Comparison of ENCODE assay signal across 8 cellular contexts in the genomic region with DNA sequence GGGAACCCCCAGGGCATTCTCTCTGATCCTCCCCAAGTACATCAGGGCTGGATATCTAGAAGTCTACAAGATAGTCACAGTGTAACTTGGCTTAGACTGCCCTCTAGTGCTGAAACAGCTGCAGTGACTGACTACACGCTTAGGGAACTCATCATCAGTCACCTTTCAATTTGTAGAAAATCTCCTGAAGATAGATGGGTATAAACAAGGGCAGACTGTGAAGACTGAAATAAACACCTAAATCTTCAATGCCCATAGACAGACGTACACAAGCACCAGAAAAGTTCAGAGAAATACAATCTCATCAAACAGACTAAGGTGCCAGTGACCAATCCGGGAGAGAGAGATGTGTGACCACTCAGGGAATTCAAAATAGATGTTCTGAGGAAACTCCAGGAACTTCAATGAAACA. TPM values are rescaled to one million over a fixed set of nuclear protein-coding genes. Genes with fewer than 3 reads are reported as not detected.
A peak's percentile ranks its signal among the peaks of the same experiment; 100 is the strongest.
DNase-seq lines count a peak whose midpoint lies in the region; ATAC-seq and TF ChIP-seq lines count a peak whose summit lies in the region.

No MANE protein-coding gene starts in this region.

- H3K9ac ChIP-seq in mesenchymal stem cell (ENCODE audit: low read length): no peak overlapping the region

- H3K79me1 ChIP-seq in mesenchymal stem cell (replicated peaks; ENCODE audit: low read length, poor library complexity, severe bottlenecking): peaks cover 2% of the 10 kb centered on the region

- POLR2A ChIA-PET in WTC11 (lab: Charles Lee): no interaction called here

- no peaks in the 10 kb centered on the region for H3K9me3 ChIP-seq in mesenchymal stem cell (ENCODE audit: control insufficient read depth, low read length)

- peak; percentile 80 for ATAC-seq in HG02852 (IDR thresholded peaks at IDR 0.05; ENCODE audit: unreplicated experiment)
- ATAC-seq in WTC11: peak; percentile 96

- H3K4me3 ChIP-seq in mesenchymal stem cell (ENCODE audit: insufficient read depth in 1 of 2, low read depth in 1 of 2, low read length in 2 of 2): no peak overlapping the region

- H2BK120ac ChIP-seq in mesenchymal stem cell (ENCODE audit: low read depth, low read length): no peak overlapping the region

- WGBS in mesenchymal stem cell: 100% methylated on average over 1 of the region's 3 CpGs

- H4K8ac ChIP-seq in mesenchymal stem cell (ENCODE audit: low read length): no peak overlapping the region

- peaks cover 3% of the 10 kb centered on the region for H3K9me3 Mint-ChIP-seq in WTC11

- peak; percentile 76 for TF ChIP-seq CTCF in WTC11 (IDR thresholded peaks at IDR 0.05)

- no peak overlapping the region for H3K27ac ChIP-seq in mesenchymal stem cell (ENCODE audit: low read length, poor library complexity, severe bottlenecking)

- H3K4ac ChIP-seq in mesenchymal stem cell (ENCODE audit: low read depth in 1 of 2, low read length in 2 of 2): no peak overlapping the region

- no peaks in the 10 kb centered on the region for H3K4me1 ChIP-seq in mesenchymal stem cell (ENCODE audit: control insufficient read depth, insufficient read depth, low read depth, low read length)

- no peak overlapping the region for H3K14ac ChIP-seq in mesenchymal stem cell (ENCODE audit: low read length in 2 of 2)

- H3K4me2 ChIP-seq in mesenchymal stem cell (ENCODE audit: low read length, poor library complexity, severe bottlenecking): no peak overlapping the region

- H3K27me3 Mint-ChIP-seq in WTC11 (ENCODE audit: low read depth): no peaks in the 10 kb centered on the region

- H3K36me3 Mint-ChIP-seq in WTC11: peaks cover 51% of the 10 kb centered on the region

- H3K36me3 ChIP-seq in mesenchymal stem cell (ENCODE audit: control insufficient read depth in 1 of 2, insufficient read depth in 2 of 2, low read depth in 1 of 2, low read length in 2 of 2): peaks cover 5 to 29% of the 10 kb centered on the region in 2 experiments

- H2BK15ac ChIP-seq in mesenchymal stem cell (ENCODE audit: low read depth, poor library complexity, severe bottlenecking): no peak overlapping the region

- DNase-seq in activated CD8-positive, alpha-beta memory T cell treated with anti-CD3 and anti-CD28 coated beads for 24 hours: peak; percentile 67
- no peak for DNase-seq in activated CD8-positive, alpha-beta memory T cell treated with anti-CD3 and anti-CD28 coated beads, Interleukin-2, amount 50 U/mL, for 48 hours
- DNase-seq in NCI-H2171 treated with DMSO at 0.1 percent for 48 hours (lab: John Stamatoyannopoulos, UW): peak; percentile 70
- DNase-seq in WTC11 (ENCODE audit: low spot score): peak; percentile 59
- DNase-seq in effector CD8-positive, alpha-beta T cell (lab: John Stamatoyannopoulos, UW): peak; percentile 4
- peak; percentile 78 for DNase-seq in mesenchymal stem cell
- DNase-seq in stimulated activated naive CD4-positive, alpha-beta T cell treated with Interleukin-2 at 50 U/mL for 16 hours (lab: John Stamatoyannopoulos, UW): peak; percentile 2

- H3K18ac ChIP-seq in mesenchymal stem cell (ENCODE audit: low read depth in 1 of 2, low read length in 2 of 2): no peak overlapping the region

- H2BK12ac ChIP-seq in mesenchymal stem cell (ENCODE audit: low read length in 2 of 2): no peak overlapping the region

- no peak overlapping the region for H2AK5ac ChIP-seq in mesenchymal stem cell (ENCODE audit: low read length, severe bottlenecking)

- H3K27ac Mint-ChIP-seq in WTC11: no peak overlapping the region

- no peak overlapping the region for H2BK5ac ChIP-seq in mesenchymal stem cell (ENCODE audit: low read depth, low read length, poor library complexity, severe bottlenecking)

- no peak overlapping the region for H3K4me3 Mint-ChIP-seq in WTC11

- no peak overlapping the region for H2AFZ ChIP-seq in mesenchymal stem cell (ENCODE audit: low read depth, low read length)

- no peaks in the 10 kb centered on the region for H3K27me3 ChIP-seq in mesenchymal stem cell (ENCODE audit: control insufficient read depth in 1 of 2, insufficient read depth in 1 of 2, low read length in 2 of 2)

- H4K91ac ChIP-seq in mesenchymal stem cell (ENCODE audit: low read length): no peak overlapping the region

- H3K4me1 Mint-ChIP-seq in WTC11: no peaks in the 10 kb centered on the region

- CTCF ChIA-PET in WTC11 (lab: Charles Lee): interaction anchor here (0.5 to 4.5 kb wide), 15 partner anchors 10 to 333 kb away, joined by 3 to 50 read pairs (median 3); partner anchors contain the start of genes DTL and INTS7

- no peak overlapping the region for H3K23ac ChIP-seq in mesenchymal stem cell (ENCODE audit: low read length in 2 of 2)

TF ChIP-seq in WTC11, 78 proteins besides CTCF, POLR2A, EP300 and RAD21 (continues in another document):
- TF ChIP-seq ZNF232 (CRISPR knock-in tag; IDR thresholded peaks at IDR 0.05): no peak
- no peak for TF ChIP-seq FOXK1 (CRISPR knock-in tag; IDR thresholded peaks at IDR 0.05)
- no peak for TF ChIP-seq NFATC4 (CRISPR knock-in tag; IDR thresholded peaks at IDR 0.05)
- no peak for TF ChIP-seq ZNF423 (CRISPR knock-in tag; IDR thresholded peaks at IDR 0.05)
- TF ChIP-seq CBFB (CRISPR knock-in tag; IDR thresholded peaks at IDR 0.05; ENCODE audit: low read depth): no peak
- TF ChIP-seq OVOL2 (CRISPR knock-in tag; IDR thresholded peaks at IDR 0.05; ENCODE audit: borderline replicate concordance): no peak
- no peak for TF ChIP-seq ELF4 (CRISPR knock-in tag; IDR thresholded peaks at IDR 0.05; ENCODE audit: low read depth)
- TF ChIP-seq, protein P1, sequence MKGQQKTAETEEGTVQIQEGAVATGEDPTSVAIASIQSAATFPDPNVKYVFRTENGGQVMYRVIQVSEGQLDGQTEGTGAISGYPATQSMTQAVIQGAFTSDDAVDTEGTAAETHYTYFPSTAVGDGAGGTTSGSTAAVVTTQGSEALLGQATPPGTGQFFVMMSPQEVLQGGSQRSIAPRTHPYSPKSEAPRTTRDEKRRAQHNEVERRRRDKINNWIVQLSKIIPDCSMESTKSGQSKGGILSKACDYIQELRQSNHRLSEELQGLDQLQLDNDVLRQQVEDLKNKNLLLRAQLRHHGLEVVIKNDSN (CRISPR knock-in tag; IDR thresholded peaks at IDR 0.05): no peak
- TF ChIP-seq, protein P2, sequence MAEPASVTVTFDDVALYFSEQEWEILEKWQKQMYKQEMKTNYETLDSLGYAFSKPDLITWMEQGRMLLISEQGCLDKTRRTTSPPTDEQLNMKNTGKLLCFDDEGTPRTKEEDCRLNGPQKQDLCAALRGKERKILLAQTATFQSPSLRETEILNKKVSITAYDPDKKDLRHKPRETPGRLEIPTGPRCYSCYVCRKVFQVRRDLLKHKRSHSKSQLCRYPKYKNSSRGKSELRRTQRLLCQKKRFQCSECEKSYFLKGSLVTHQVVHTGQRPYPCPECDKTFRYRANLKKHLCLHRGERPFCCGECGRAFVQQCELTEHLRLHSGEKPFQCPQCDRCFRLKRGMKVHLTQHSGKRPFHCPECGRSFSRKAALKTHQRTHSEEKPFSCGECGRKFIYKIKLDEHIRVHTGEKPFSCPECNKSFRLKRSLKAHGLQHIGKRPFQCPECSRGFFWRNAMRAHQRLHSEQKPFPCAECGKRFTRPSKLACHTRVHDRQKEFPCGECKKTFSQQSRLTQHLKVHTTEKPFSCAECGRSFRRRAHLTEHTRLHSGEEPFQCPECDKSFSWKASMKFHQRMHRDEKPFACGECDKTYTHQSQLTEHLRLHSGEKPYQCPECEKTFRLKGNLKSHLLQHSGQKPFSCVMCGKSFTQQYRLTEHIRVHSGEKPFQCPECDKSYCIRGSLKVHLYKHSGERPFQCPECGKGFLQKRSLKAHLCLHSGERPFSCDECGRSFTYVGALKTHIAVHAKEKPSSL (CRISPR knock-in tag; conservative IDR thresholded peaks at IDR 0.05): no peak
- no peak for TF ChIP-seq ZNF396 (CRISPR knock-in tag; IDR thresholded peaks at IDR 0.05; ENCODE audit: borderline replicate concordance)
- no peak for TF ChIP-seq ZSCAN18 (CRISPR knock-in tag; IDR thresholded peaks at IDR 0.05)
- TF ChIP-seq ZNF219 (CRISPR knock-in tag; IDR thresholded peaks at IDR 0.05; ENCODE audit: borderline replicate concordance): no peak
- TF ChIP-seq IRF1 (CRISPR knock-in tag; IDR thresholded peaks at IDR 0.05): no peak
- no peak for TF ChIP-seq NFE2L1 (CRISPR knock-in tag; IDR thresholded peaks at IDR 0.05)
- TF ChIP-seq MAX (CRISPR knock-in tag; IDR thresholded peaks at IDR 0.05): no peak
- no peak for TF ChIP-seq GTF2I (CRISPR knock-in tag; conservative IDR thresholded peaks at IDR 0.05)
- TF ChIP-seq TEAD1 (CRISPR knock-in tag; IDR thresholded peaks at IDR 0.05): no peak
- no peak for TF ChIP-seq NR1H2 (CRISPR knock-in tag; IDR thresholded peaks at IDR 0.05)
- TF ChIP-seq, protein P3, sequence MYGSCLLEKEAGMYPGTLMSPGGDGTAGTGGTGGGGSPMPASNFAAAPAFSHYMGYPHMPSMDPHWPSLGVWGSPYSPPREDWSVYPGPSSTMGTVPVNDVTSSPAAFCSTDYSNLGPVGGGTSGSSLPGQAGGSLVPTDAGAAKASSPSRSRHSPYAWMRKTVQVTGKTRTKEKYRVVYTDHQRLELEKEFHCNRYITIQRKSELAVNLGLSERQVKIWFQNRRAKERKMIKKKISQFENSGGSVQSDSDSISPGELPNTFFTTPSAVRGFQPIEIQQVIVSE (CRISPR knock-in tag; IDR thresholded peaks at IDR 0.05; ENCODE audit: borderline replicate concordance): no peak

RNA-seq across cellular contexts. Expression of gene PACC1, which starts 46.6 kb away (rescaled TPM):
- 15.0 to 19.5 TPM (median 15.7 TPM) in 3 replicates for total RNA-seq in WTC11 (2021)
- 5.6 TPM for polyA plus RNA-seq in mesenchymal stem cell (2013, experiment 1 of 2)
- 5.9 TPM for polyA plus RNA-seq in mesenchymal stem cell (2013, experiment 2 of 2)
